3 cellular contexts compared by ENCODE assay signal in genomic region chr6:85600713-85601313, GRCh38.
TF ChIP-seq lines count a peak whose summit lies in the region.

No MANE protein-coding gene starts in this region.

TF ChIP-seq in SK-N-SH, 30 proteins besides CTCF, POLR2A, EP300 and RAD21 (continued from another document):
- peak; percentile 58 for TF ChIP-seq NFIC (IDR thresholded peaks at IDR 0.05; ENCODE audit: borderline replicate concordance)

TF ChIP-seq in SK-N-SH treated with all-trans-retinoic acid at 6 μM for 48 hours, 23 proteins besides CTCF, POLR2A, EP300 and RAD21 (continued from another document):
- TF ChIP-seq RARB (CRISPR knock-in tag; IDR thresholded peaks at IDR 0.05) (no peak), CREB5 (CRISPR knock-in tag; IDR thresholded peaks at IDR 0.05; ENCODE audit: low read depth) (no peak), TOX (CRISPR knock-in tag; IDR thresholded peaks at IDR 0.05; ENCODE audit: borderline replicate concordance) (no peak), POU6F1 (CRISPR knock-in tag; IDR thresholded peaks at IDR 0.05; ENCODE audit: borderline replicate concordance, low read depth) (no peak), OSR1 (CRISPR knock-in tag; IDR thresholded peaks at IDR 0.05) (no peak), CSDC2 (CRISPR knock-in tag; IDR thresholded peaks at IDR 0.05) (no peak), BACH2 (CRISPR knock-in tag; IDR thresholded peaks at IDR 0.05; ENCODE audit: borderline replicate concordance) (no peak), ZNF8 (CRISPR knock-in tag; IDR thresholded peaks at IDR 0.05) (no peak), ZNF70 (CRISPR knock-in tag; IDR thresholded peaks at IDR 0.05) (no peak), PPARA (CRISPR knock-in tag; IDR thresholded peaks at IDR 0.05; ENCODE audit: borderline replicate concordance) (no peak), ARNTL (CRISPR knock-in tag; IDR thresholded peaks at IDR 0.05; ENCODE audit: borderline replicate concordance, low read depth) (no peak), ZC3H10 (CRISPR knock-in tag; IDR thresholded peaks at IDR 0.05) (no peak), ISL1 (CRISPR knock-in tag; IDR thresholded peaks at IDR 0.05) (no peak), TSHZ2 (CRISPR knock-in tag; IDR thresholded peaks at IDR 0.05) (no peak), ZFP3 (CRISPR knock-in tag; IDR thresholded peaks at IDR 0.05) (no peak), ESRRG (CRISPR knock-in tag; IDR thresholded peaks at IDR 0.05) (no peak)
- TF ChIP-seq, protein P1, sequence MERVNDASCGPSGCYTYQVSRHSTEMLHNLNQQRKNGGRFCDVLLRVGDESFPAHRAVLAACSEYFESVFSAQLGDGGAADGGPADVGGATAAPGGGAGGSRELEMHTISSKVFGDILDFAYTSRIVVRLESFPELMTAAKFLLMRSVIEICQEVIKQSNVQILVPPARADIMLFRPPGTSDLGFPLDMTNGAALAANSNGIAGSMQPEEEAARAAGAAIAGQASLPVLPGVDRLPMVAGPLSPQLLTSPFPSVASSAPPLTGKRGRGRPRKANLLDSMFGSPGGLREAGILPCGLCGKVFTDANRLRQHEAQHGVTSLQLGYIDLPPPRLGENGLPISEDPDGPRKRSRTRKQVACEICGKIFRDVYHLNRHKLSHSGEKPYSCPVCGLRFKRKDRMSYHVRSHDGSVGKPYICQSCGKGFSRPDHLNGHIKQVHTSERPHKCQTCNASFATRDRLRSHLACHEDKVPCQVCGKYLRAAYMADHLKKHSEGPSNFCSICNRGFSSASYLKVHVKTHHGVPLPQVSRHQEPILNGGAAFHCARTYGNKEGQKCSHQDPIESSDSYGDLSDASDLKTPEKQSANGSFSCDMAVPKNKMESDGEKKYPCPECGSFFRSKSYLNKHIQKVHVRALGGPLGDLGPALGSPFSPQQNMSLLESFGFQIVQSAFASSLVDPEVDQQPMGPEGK (CRISPR knock-in tag; IDR thresholded peaks at IDR 0.05; ENCODE audit: borderline replicate concordance), result no peak
TF ChIP-seq in SK-N-SH treated with all-trans-retinoic acid at 6 μM for 48 hours: peak in this region for 0.

TF ChIP-seq in GM12891, 5 proteins besides CTCF, POLR2A, EP300 and RAD21 (continued from another document):
- TF ChIP-seq POU2F2 (IDR thresholded peaks at IDR 0.05; ENCODE audit: low read depth, low read length) (no peak), TAF1 (IDR thresholded peaks at IDR 0.05; ENCODE audit: low read depth, low read length) (no peak), POLR2AphosphoS5 (IDR thresholded peaks at IDR 0.05; ENCODE audit: low read depth, low read length) (no peak)
TF ChIP-seq in GM12891: peak in this region for 0.
